ENCODE assay signal across 2 cellular contexts in genomic region chr10:50417486-50417905, GRCh38.
TF ChIP-seq lines count a peak whose summit lies in the region.

No MANE protein-coding gene starts in this region.

TF ChIP-seq in GM23338, 12 proteins besides CTCF, POLR2A, EP300 and RAD21 (continued from another document):
- TF ChIP-seq, protein P1, sequence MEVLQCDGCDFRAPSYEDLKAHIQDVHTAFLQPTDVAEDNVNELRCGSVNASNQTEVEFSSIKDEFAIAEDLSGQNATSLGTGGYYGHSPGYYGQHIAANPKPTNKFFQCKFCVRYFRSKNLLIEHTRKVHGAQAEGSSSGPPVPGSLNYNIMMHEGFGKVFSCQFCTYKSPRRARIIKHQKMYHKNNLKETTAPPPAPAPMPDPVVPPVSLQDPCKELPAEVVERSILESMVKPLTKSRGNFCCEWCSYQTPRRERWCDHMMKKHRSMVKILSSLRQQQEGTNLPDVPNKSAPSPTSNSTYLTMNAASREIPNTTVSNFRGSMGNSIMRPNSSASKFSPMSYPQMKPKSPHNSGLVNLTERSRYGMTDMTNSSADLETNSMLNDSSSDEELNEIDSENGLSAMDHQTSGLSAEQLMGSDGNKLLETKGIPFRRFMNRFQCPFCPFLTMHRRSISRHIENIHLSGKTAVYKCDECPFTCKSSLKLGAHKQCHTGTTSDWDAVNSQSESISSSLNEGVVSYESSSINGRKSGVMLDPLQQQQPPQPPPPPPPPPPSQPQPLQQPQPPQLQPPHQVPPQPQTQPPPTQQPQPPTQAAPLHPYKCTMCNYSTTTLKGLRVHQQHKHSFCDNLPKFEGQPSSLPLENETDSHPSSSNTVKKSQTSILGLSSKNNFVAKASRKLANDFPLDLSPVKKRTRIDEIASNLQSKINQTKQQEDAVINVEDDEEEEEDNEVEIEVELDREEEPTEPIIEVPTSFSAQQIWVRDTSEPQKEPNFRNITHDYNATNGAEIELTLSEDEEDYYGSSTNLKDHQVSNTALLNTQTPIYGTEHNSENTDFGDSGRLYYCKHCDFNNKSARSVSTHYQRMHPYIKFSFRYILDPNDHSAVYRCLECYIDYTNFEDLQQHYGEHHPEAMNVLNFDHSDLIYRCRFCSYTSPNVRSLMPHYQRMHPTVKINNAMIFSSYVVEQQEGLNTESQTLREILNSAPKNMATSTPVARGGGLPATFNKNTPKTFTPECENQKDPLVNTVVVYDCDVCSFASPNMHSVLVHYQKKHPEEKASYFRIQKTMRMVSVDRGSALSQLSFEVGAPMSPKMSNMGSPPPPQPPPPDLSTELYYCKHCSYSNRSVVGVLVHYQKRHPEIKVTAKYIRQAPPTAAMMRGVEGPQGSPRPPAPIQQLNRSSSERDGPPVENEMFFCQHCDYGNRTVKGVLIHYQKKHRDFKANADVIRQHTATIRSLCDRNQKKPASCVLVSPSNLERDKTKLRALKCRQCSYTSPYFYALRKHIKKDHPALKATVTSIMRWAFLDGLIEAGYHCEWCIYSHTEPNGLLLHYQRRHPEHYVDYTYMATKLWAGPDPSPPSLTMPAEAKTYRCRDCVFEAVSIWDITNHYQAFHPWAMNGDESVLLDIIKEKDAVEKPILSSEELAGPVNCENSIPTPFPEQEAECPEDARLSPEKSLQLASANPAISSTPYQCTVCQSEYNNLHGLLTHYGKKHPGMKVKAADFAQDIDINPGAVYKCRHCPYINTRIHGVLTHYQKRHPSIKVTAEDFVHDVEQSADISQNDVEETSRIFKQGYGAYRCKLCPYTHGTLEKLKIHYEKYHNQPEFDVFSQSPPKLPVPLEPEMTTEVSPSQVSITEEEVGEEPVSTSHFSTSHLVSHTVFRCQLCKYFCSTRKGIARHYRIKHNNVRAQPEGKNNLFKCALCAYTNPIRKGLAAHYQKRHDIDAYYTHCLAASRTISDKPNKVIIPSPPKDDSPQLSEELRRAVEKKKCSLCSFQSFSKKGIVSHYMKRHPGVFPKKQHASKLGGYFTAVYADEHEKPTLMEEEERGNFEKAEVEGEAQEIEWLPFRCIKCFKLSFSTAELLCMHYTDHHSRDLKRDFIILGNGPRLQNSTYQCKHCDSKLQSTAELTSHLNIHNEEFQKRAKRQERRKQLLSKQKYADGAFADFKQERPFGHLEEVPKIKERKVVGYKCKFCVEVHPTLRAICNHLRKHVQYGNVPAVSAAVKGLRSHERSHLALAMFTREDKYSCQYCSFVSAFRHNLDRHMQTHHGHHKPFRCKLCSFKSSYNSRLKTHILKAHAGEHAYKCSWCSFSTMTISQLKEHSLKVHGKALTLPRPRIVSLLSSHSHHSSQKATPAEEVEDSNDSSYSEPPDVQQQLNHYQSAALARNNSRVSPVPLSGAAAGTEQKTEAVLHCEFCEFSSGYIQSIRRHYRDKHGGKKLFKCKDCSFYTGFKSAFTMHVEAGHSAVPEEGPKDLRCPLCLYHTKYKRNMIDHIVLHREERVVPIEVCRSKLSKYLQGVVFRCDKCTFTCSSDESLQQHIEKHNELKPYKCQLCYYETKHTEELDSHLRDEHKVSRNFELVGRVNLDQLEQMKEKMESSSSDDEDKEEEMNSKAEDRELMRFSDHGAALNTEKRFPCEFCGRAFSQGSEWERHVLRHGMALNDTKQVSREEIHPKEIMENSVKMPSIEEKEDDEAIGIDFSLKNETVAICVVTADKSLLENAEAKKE (CRISPR knock-in tag; IDR thresholded peaks at IDR 0.05): no peak
- TF ChIP-seq ZNF331 (CRISPR knock-in tag; IDR thresholded peaks at IDR 0.05; ENCODE audit: low read depth): no peak
- TF ChIP-seq NANOG (IDR thresholded peaks at IDR 0.05; ENCODE audit: borderline replicate concordance): no peak
- TF ChIP-seq, protein P2, sequence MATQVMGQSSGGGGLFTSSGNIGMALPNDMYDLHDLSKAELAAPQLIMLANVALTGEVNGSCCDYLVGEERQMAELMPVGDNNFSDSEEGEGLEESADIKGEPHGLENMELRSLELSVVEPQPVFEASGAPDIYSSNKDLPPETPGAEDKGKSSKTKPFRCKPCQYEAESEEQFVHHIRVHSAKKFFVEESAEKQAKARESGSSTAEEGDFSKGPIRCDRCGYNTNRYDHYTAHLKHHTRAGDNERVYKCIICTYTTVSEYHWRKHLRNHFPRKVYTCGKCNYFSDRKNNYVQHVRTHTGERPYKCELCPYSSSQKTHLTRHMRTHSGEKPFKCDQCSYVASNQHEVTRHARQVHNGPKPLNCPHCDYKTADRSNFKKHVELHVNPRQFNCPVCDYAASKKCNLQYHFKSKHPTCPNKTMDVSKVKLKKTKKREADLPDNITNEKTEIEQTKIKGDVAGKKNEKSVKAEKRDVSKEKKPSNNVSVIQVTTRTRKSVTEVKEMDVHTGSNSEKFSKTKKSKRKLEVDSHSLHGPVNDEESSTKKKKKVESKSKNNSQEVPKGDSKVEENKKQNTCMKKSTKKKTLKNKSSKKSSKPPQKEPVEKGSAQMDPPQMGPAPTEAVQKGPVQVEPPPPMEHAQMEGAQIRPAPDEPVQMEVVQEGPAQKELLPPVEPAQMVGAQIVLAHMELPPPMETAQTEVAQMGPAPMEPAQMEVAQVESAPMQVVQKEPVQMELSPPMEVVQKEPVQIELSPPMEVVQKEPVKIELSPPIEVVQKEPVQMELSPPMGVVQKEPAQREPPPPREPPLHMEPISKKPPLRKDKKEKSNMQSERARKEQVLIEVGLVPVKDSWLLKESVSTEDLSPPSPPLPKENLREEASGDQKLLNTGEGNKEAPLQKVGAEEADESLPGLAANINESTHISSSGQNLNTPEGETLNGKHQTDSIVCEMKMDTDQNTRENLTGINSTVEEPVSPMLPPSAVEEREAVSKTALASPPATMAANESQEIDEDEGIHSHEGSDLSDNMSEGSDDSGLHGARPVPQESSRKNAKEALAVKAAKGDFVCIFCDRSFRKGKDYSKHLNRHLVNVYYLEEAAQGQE (IDR thresholded peaks at IDR 0.05; ENCODE audit: unreplicated experiment): no peak
- no peak for TF ChIP-seq EZH2phosphoT487 (IDR thresholded peaks at IDR 0.05; ENCODE audit: unreplicated experiment)
- TF ChIP-seq CREB1 (CRISPR knock-in tag; IDR thresholded peaks at IDR 0.05; ENCODE audit: low read depth): no peak
- TF ChIP-seq, protein P3, sequence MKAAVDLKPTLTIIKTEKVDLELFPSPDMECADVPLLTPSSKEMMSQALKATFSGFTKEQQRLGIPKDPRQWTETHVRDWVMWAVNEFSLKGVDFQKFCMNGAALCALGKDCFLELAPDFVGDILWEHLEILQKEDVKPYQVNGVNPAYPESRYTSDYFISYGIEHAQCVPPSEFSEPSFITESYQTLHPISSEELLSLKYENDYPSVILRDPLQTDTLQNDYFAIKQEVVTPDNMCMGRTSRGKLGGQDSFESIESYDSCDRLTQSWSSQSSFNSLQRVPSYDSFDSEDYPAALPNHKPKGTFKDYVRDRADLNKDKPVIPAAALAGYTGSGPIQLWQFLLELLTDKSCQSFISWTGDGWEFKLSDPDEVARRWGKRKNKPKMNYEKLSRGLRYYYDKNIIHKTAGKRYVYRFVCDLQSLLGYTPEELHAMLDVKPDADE (IDR thresholded peaks at IDR 0.05): no peak

TF ChIP-seq in HEK293T, 16 proteins besides CTCF, POLR2A, EP300 and RAD21 (continued from another document):
- TF ChIP-seq ARNT (IDR thresholded peaks at IDR 0.05) (no peak), ZNF384 (IDR thresholded peaks at IDR 0.05) (no peak), FOXM1 (IDR thresholded peaks at IDR 0.05; ENCODE audit: borderline replicate concordance) (no peak), NFRKB (IDR thresholded peaks at IDR 0.05) (no peak), TARDBP (IDR thresholded peaks at IDR 0.05) (no peak)
